ENCODE assay signal across 18 cellular contexts in the genomic region with DNA sequence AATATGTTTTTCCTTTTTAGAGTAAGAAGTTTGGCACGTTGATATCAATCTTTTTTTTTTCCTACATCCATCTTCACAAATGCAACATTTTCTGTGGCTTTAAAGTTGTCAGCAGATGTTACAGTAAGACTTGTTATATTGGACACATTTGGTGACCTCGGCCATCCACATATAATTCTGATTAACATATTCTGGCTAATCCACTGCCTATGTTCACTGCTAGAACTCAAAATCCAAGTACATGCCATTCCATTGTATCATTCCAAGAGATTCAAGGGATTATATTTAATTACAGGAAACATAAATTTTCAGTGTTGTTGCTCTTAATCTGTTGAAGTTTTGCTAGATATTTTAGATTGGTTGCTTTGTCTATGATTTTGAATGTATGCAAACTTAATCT.
"Had no signal": no experiment of that assay in that cellular context is flagged by ENCODE, and none has a peak within 500 bp of the region (broad histone marks: within the 10 kb centered on the region; RNA-seq: fewer than 3 reads in every experiment).

No MANE protein-coding gene starts in this region.

- H3K27me3 Mint-ChIP-seq: naive thymus-derived CD4-positive, alpha-beta T cell had no signal

- H3K27ac Mint-ChIP-seq: naive thymus-derived CD4-positive, alpha-beta T cell; nephron progenitor cell had no signal

- H3K4me3 Mint-ChIP-seq: naive thymus-derived CD4-positive, alpha-beta T cell; nephron progenitor cell had no signal

- DNase-seq: dermis blood vessel endothelial cell; esophagus squamous epithelium; heart right ventricle; hypothalamus; islet precursor cell; mammary epithelial cell; naive thymus-derived CD4-positive, alpha-beta T cell; nephron progenitor cell; psoas muscle; retina; right lobe of liver; stimulated activated naive CD4-positive, alpha-beta T cell; stomach; substantia nigra; transverse colon had no signal

- H3K36me3 ChIP-seq: esophagus squamous epithelium, heart right ventricle, right lobe of liver, stomach, thoracic aorta, transverse colon had no signal

- H3K4me3 ChIP-seq: esophagus squamous epithelium, heart right ventricle, psoas muscle, right lobe of liver, skin epidermis, stomach, thoracic aorta, transverse colon had no signal

- H3K9me3 Mint-ChIP-seq: nephron progenitor cell had no signal

- H3K4me1 Mint-ChIP-seq: naive thymus-derived CD4-positive, alpha-beta T cell; nephron progenitor cell had no signal

- ATAC-seq: heart right ventricle; left lobe of liver; naive thymus-derived CD4-positive, alpha-beta T cell; psoas muscle; right lobe of liver had no signal

- H3K36me3 Mint-ChIP-seq: naive thymus-derived CD4-positive, alpha-beta T cell had no signal

- H3K4me1 ChIP-seq: esophagus squamous epithelium, heart right ventricle, psoas muscle, transverse colon had no signal

- H3K9me3 ChIP-seq: esophagus squamous epithelium, psoas muscle, right lobe of liver, stomach, thoracic aorta, transverse colon had no signal

- H3K27ac ChIP-seq: esophagus squamous epithelium, heart right ventricle, psoas muscle, right lobe of liver, skin epidermis, stomach, thoracic aorta, transverse colon had no signal

- H3K27me3 ChIP-seq: esophagus squamous epithelium, heart right ventricle, right lobe of liver, stomach, transverse colon had no signal
